Comparison of ENCODE assay signal across 8 cellular contexts in genomic region chr22:17158568-17159503, GRCh38. TPM values are rescaled to one million over a fixed set of nuclear protein-coding genes. Genes with fewer than 3 reads are reported as not detected.
DNase-seq lines count a peak whose midpoint lies in the region; TF ChIP-seq lines count a peak whose summit lies in the region.

Gene HDHD5, minus strand, starts transcription at chr22:17159277. Its CDS starts 26 bp downstream, at chr22:17159251.

- peaks cover 16% of the 10 kb centered on the region for H3K36me3 Mint-ChIP-seq in stimulated activated naive CD8-positive, alpha-beta T cell treated with anti-CD3 and anti-CD28 coated beads, Interleukin-15, Interleukin-2, amounts not matched to agents 100 ng/mL and 50 ng/mL, for 24 hours (ENCODE audit: low read depth)

- H2AFZ ChIP-seq in Loucy (ENCODE audit: low read length) (peak within 1 kb of the TSS; percentile 95), neural cell (ENCODE audit: low read depth, low read length) (peak within 1 kb of the TSS; percentile 99)

- H3K4me3 Mint-ChIP-seq in stimulated activated naive CD8-positive, alpha-beta T cell treated with anti-CD3 and anti-CD28 coated beads, Interleukin-15, Interleukin-2, amounts not matched to agents 100 ng/mL and 50 ng/mL, for 24 hours = peak within 1 kb of the TSS; percentile 89

- DNase-seq in Daoy (ENCODE audit: low read depth) = peak; percentile 93
- DNase-seq in H4 (ENCODE audit: low spot score) = peak; percentile 71
- peak; percentile 72 to 86 for DNase-seq in SHP77 (lab: John Stamatoyannopoulos, UW)
- DNase-seq in activated gamma-delta T cell (lab: John Stamatoyannopoulos, UW) = peak; percentile 89
- peak; percentile 51 for DNase-seq in fibroblast of the conjunctiva (ENCODE audit: low read depth)

- H3K4me2 ChIP-seq in Loucy (ENCODE audit: low read depth, low read length, poor library complexity, severe bottlenecking) = peak within 1 kb of the TSS; percentile 79
- peak within 1 kb of the TSS; percentile 84 for H3K4me2 ChIP-seq in neural cell (ENCODE audit: low read length)

- no peaks in the 10 kb centered on the region for H3K27me3 Mint-ChIP-seq in stimulated activated naive CD8-positive, alpha-beta T cell treated with anti-CD3 and anti-CD28 coated beads, Interleukin-15, Interleukin-2, amounts not matched to agents 100 ng/mL and 50 ng/mL, for 24 hours

- H3K4me1 Mint-ChIP-seq in stimulated activated naive CD8-positive, alpha-beta T cell treated with anti-CD3 and anti-CD28 coated beads, Interleukin-15, Interleukin-2, amounts not matched to agents 100 ng/mL and 50 ng/mL, for 24 hours (ENCODE audit: low read depth) = peaks cover 43% of the 10 kb centered on the region

- peak within 1 kb of the TSS; percentile 84 for H3K27ac Mint-ChIP-seq in stimulated activated naive CD8-positive, alpha-beta T cell treated with anti-CD3 and anti-CD28 coated beads, Interleukin-15, Interleukin-2, amounts not matched to agents 100 ng/mL and 50 ng/mL, for 24 hours

- peak; percentile 30 for TF ChIP-seq EP300 in neural cell (conservative IDR thresholded peaks at IDR 0.05; ENCODE audit: poor library complexity, severe bottlenecking)

- H3K27ac ChIP-seq in neural cell (ENCODE audit: low read length) = peak within 1 kb of the TSS; percentile 76

- TF ChIP-seq CTCF in Loucy (conservative IDR thresholded peaks at IDR 0.05; ENCODE audit: low read length) (no peak), neural cell (IDR thresholded peaks at IDR 0.05; ENCODE audit: poor library complexity, severe bottlenecking) (no peak)

- H3K9me3 Mint-ChIP-seq in stimulated activated naive CD8-positive, alpha-beta T cell treated with anti-CD3 and anti-CD28 coated beads, Interleukin-15, Interleukin-2, amounts not matched to agents 100 ng/mL and 50 ng/mL, for 24 hours = no peaks in the 10 kb centered on the region

- no peaks in the 10 kb centered on the region for H3K36me3 ChIP-seq in Loucy (ENCODE audit: insufficient read depth, low read length)
- H3K36me3 ChIP-seq in neural cell (ENCODE audit: insufficient read depth, low read length) = no peaks in the 10 kb centered on the region

- no peaks in the 10 kb centered on the region for H3K9me2 ChIP-seq in Loucy (replicated peaks; ENCODE audit: low read depth, low read length)
- no peaks in the 10 kb centered on the region for H3K9me2 ChIP-seq in neural cell (ENCODE audit: insufficient read depth, low read length)

- no peaks in the 10 kb centered on the region for H3F3A ChIP-seq in Loucy (ENCODE audit: low read depth)
- H3F3A ChIP-seq in neural cell (ENCODE audit: insufficient read depth, low read length, poor library complexity, severe bottlenecking) = no peaks in the 10 kb centered on the region

- peak within 1 kb of the TSS; percentile 69 for H3K9ac ChIP-seq in Loucy (ENCODE audit: low read depth, low read length, poor library complexity, severe bottlenecking)
- H3K9ac ChIP-seq in neural cell (ENCODE audit: low read length) = peak within 1 kb of the TSS; percentile 78

- H3K4me3 ChIP-seq in Loucy (ENCODE audit: low read length, poor library complexity, severe bottlenecking) (peak within 1 kb of the TSS; percentile 78), neural cell (ENCODE audit: low read length) (peak within 1 kb of the TSS; percentile 95)

- peaks cover 49% of the 10 kb centered on the region for H3K79me2 ChIP-seq in Loucy (ENCODE audit: insufficient read depth, low read length)
- peaks cover 13% of the 10 kb centered on the region for H3K79me2 ChIP-seq in neural cell (replicated peaks; ENCODE audit: insufficient read depth, low read length)

- no peaks in the 10 kb centered on the region for H3K9me3 ChIP-seq in Loucy (ENCODE audit: insufficient read depth, low read depth, low read length)
- H3K9me3 ChIP-seq in neural cell (ENCODE audit: low read length) = no peaks in the 10 kb centered on the region

- H4K20me1 ChIP-seq in Loucy (ENCODE audit: insufficient read depth, low read length, poor library complexity, severe bottlenecking) (peaks cover 26% of the 10 kb centered on the region), neural cell (ENCODE audit: insufficient read depth) (no peaks in the 10 kb centered on the region)

- peak; percentile 54 for TF ChIP-seq RAD21 in neural cell (conservative IDR thresholded peaks at IDR 0.05)

- no peaks in the 10 kb centered on the region for H3K27me3 ChIP-seq in Loucy (ENCODE audit: insufficient read depth, low read length, poor library complexity, severe bottlenecking)
- H3K27me3 ChIP-seq in neural cell (ENCODE audit: insufficient read depth, low read depth, low read length) = no peaks in the 10 kb centered on the region

- H3K4me1 ChIP-seq in Loucy (ENCODE audit: insufficient read depth, low read length, poor library complexity, severe bottlenecking) = peaks cover 23% of the 10 kb centered on the region

TF ChIP-seq in neural cell, 6 proteins besides CTCF, POLR2A, EP300 and RAD21:
- TF ChIP-seq MXI1 (conservative IDR thresholded peaks at IDR 0.05; ENCODE audit: poor library complexity, severe bottlenecking) (peak; percentile 96), SMC3 (conservative IDR thresholded peaks at IDR 0.05; ENCODE audit: poor library complexity) (peak; percentile 53), EZH2 (IDR thresholded peaks at IDR 0.05; ENCODE audit: borderline replicate concordance, insufficient read depth, low read length, poor library complexity, severe bottlenecking) (no peak), POLR2AphosphoS5 (IDR thresholded peaks at IDR 0.05) (peak; percentile 58), REST (IDR thresholded peaks at IDR 0.05; ENCODE audit: borderline replicate concordance) (peak; percentile 24), TAF1 (IDR thresholded peaks at IDR 0.05; ENCODE audit: low read depth) (peak; percentile 64)

RNA-seq across cellular contexts. Expression of gene HDHD5, which starts in this region (rescaled TPM):
- total RNA-seq in Daoy (2014; rRNA removed; shearing (Covaris generic)) = 51.1 and 60.6 TPM in 2 replicates
- 23.6 and 26.5 TPM in 2 replicates for total RNA-seq in H4 (2014; rRNA removed; shearing (Covaris generic))
- 91.3 and 95.3 TPM in 2 replicates for polyA plus RNA-seq in neural cell
- 44.5 and 51.9 TPM in 2 replicates for polyA minus RNA-seq in neural cell

Comparison
In these comparisons a context has a peak if more than half of its experiments do, and no peak if none do; other contexts are left out.
1. Peak in every context shown above with its lines: DNase-seq, H3K4me3 ChIP-seq and H3K27ac ChIP-seq.